Comparison of ENCODE assay signal across 2 cellular contexts in the genomic region with DNA sequence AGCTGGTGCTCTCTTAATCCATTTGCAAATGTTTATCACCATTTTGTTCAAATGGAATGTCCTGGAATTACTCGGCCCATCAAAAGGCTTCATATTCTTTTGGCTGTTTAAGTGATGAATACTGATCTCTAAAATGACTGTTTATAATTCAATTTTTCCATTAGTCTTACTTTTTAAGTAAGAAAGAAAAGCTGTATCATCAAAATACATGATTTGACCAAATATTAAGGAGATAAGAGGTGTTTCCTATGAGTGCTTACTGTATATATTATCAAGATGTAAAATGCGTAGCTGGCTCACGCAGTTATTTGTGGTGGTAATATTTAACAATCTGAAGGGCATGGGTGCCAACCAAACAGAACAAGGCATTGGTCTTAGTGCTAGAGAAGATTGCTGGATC.
A peak's percentile ranks its signal among the peaks of the same experiment; 100 is the strongest.
TF ChIP-seq lines count a peak whose summit lies in the region.

No MANE protein-coding gene starts in this region.

TF ChIP-seq in HepG2, 621 proteins besides CTCF, POLR2A, EP300 and RAD21:
- TF ChIP-seq, protein P1, sequence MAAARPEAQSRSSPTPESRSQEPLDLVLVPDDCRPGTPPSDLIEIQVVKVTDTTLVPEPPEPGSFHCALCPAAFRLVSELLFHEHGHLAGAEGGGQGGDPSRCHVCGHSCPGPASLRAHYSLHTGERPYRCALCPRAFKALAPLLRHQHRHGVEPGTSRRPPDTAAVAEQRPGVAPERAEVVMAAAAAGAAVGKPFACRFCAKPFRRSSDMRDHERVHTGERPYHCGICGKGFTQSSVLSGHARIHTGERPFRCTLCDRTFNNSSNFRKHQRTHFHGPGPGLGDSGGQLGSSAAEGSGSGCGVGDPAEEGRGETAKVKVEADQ (CRISPR knock-in tag; IDR thresholded peaks at IDR 0.05; ENCODE audit: borderline replicate concordance), result no peak
- TF ChIP-seq MAFK (conservative IDR thresholded peaks at IDR 0.05 in 1 of 2, IDR thresholded peaks at IDR 0.05 in 1 of 2; ENCODE audit: low read length in 2 of 2) (peak in 1 of 2 experiments; percentile 53; a peak in 2 of 4 replicates), ZNF124 (CRISPR knock-in tag; IDR thresholded peaks at IDR 0.05) (no peak), MAFF (IDR thresholded peaks at IDR 0.05; ENCODE audit: low read depth, low read length) (peak; percentile 38; the same call in 1 of the 2 replicates)

TF ChIP-seq in IMR-90, 13 proteins besides CTCF, POLR2A, EP300 and RAD21:
- TF ChIP-seq SMC3 (IDR thresholded peaks at IDR 0.05; ENCODE audit: low read depth, low read length) (no peak), NFE2L2 (IDR thresholded peaks at IDR 0.05; ENCODE audit: low read depth, low read length) (no peak), CHD1 (IDR thresholded peaks at IDR 0.05; ENCODE audit: low read depth, low read length) (no peak), MAFK (IDR thresholded peaks at IDR 0.05; ENCODE audit: low read depth, low read length) (0 out of 2 replicates have a peak, but pooled peaks have one; percentile 20)
